In the genomic region with DNA sequence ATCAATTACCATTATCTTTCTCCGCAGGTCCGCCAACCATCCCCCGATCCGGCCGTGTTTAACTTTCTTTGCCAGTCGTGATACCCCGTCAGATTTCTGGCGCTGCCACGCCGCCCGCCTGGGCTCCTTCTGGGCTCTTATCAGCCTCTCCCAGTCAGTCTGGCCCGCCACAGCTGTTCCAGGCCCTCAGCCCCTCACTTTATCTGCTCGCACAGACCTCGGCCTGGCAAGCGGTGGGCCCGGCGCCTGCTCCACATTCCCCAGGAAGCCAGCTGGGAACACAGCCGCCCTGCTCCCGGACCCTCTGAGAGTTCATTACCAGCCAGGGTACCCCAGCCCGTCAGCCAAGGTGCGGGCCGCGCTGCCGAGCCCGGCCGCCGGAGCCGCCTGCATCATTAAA, we compare ENCODE assay signal across 12 cellular contexts.
DNase-seq lines count a peak whose midpoint lies in the region; ATAC-seq and TF ChIP-seq lines count a peak whose summit lies in the region.
"Had no signal": no experiment of that assay in that cellular context is flagged by ENCODE, and none has a peak within 500 bp of the region (broad histone marks: within the 10 kb centered on the region; RNA-seq: fewer than 3 reads in every experiment).

No MANE protein-coding gene starts in this region.

- peak overlapping the region; percentile 69 for H2AFZ ChIP-seq in ACC112 (ENCODE audit: low read length, unreplicated experiment)

- H3K79me2 ChIP-seq in ACC112 (ENCODE audit: control insufficient read depth, insufficient read depth, low read length, unreplicated experiment), result no peaks in the 10 kb centered on the region

- no peaks in the 10 kb centered on the region for H3K36me3 ChIP-seq in ACC112 (ENCODE audit: insufficient read depth, low read length)
- H3K36me3 ChIP-seq: spleen, vagina had no signal

- peak overlapping the region; percentile 93 to 98 (median 98) for H3K27ac Mint-ChIP-seq in nephron

- H3K27ac ChIP-seq in ACC112 (ENCODE audit: low read depth, low read length), result peak overlapping the region; percentile 73
- H3K27ac ChIP-seq: spleen had no signal

- DNase-seq in NCI-H524 (lab: John Stamatoyannopoulos, UW) (peak; percentile 68 to 88), erythroblast (lab: John Stamatoyannopoulos, UW) (peak; percentile 87 to 90), COLO668 (lab: John Stamatoyannopoulos, UW; ENCODE audit: unreplicated experiment) (no peak), NOMO-1 (lab: John Stamatoyannopoulos, UW; ENCODE audit: unreplicated experiment in 2 of 2) (no peak)
- DNase-seq: activated CD8-positive, alpha-beta memory T cell treated with anti-CD3 and anti-CD28 coated beads, Interleukin-2, amount 50 U/mL, for 4 hours; DND-41; spleen had no signal

- H3K9me3 Mint-ChIP-seq in nephron, result no peaks in the 10 kb centered on the region

- no peaks in the 10 kb centered on the region for H3K36me3 Mint-ChIP-seq in nephron (ENCODE audit: low read depth)

- no peak for TF ChIP-seq POLR2A in erythroblast (IDR thresholded peaks at IDR 0.05; ENCODE audit: low read length)

- H3K4me3 ChIP-seq in ACC112 (ENCODE audit: low read depth, low read length), result peak overlapping the region; percentile 30; the same call in 1 of the 2 replicates
- H3K4me3 ChIP-seq: spleen had no signal

- H3K4me1 Mint-ChIP-seq in nephron, result peaks cover 87% of the 10 kb centered on the region

- ATAC-seq in HG02852 (IDR thresholded peaks at IDR 0.05; ENCODE audit: unreplicated experiment), result no peak
- ATAC-seq in GM18858 (IDR thresholded peaks at IDR 0.05; ENCODE audit: unreplicated experiment), result no peak

- no peak for TF ChIP-seq CTCF in nephron (IDR thresholded peaks at IDR 0.05; ENCODE audit: unreplicated experiment in 3 of 3)

- H3K4me1 ChIP-seq in ACC112 (ENCODE audit: control insufficient read depth, insufficient read depth, low read length, unreplicated experiment), result peaks cover 28% of the 10 kb centered on the region

- H3K27me3 ChIP-seq in ACC112 (ENCODE audit: insufficient read depth, low read length), result no peaks in the 10 kb centered on the region
- H3K27me3 ChIP-seq: vagina had no signal

- peak overlapping the region; percentile 64 to 75 (median 68) for H3K4me3 Mint-ChIP-seq in nephron

- H3K27me3 Mint-ChIP-seq in nephron (ENCODE audit: low read depth), result no peaks in the 10 kb centered on the region

Comparison
In these comparisons a context has a peak if more than half of its experiments do, and no peak if none do; other contexts are left out.
1. DNase-seq: peak in NCI-H524 (2 of 2) and erythroblast (2 of 2); none in COLO668 (single experiment) and NOMO-1 (0 of 2).